ENCODE assay signal across 30 cellular contexts in genomic region chr20:20763652-20764051, GRCh38.
"Had no signal": no experiment of that assay in that cellular context is flagged by ENCODE, and none has a peak within 500 bp of the region (broad histone marks: within the 10 kb centered on the region; RNA-seq: fewer than 3 reads in every experiment).

No MANE protein-coding gene starts in this region.

- H3K36me3 Mint-ChIP-seq: mesothelial cell of epicardium; naive thymus-derived CD4-positive, alpha-beta T cell; natural killer cell treated with Interleukin-12 subunit alpha and Interleukin-12 subunit beta and Interleukin-15 and Interleukin-18, amount 100 ng/mL, for 72 hours; stimulated activated memory B cell treated with anti-CD40 and anti-IgM and Interleukin-4, amounts not matched to agents 10 μg/mL and 1 μg/mL and 100 μg/mL, for 72 hours had no signal

- H3K27ac Mint-ChIP-seq: mesothelial cell of epicardium; naive thymus-derived CD4-positive, alpha-beta T cell; natural killer cell treated with Interleukin-12 subunit alpha and Interleukin-12 subunit beta and Interleukin-15 and Interleukin-18, amount 100 ng/mL, for 72 hours; stimulated activated memory B cell treated with anti-CD40 and anti-IgM and Interleukin-4, amounts not matched to agents 10 μg/mL and 1 μg/mL and 100 μg/mL, for 72 hours; stimulated activated naive CD8-positive, alpha-beta T cell treated with anti-CD3 and anti-CD28 coated beads, Interleukin-15, amount 100 ng/mL, for 72 hours had no signal

- H3K27me3 ChIP-seq: left lung, pancreas, sigmoid colon, tibial nerve, upper lobe of left lung had no signal

- H3K27ac ChIP-seq: left lung, pancreas, prostate gland, sigmoid colon, spleen, tibial nerve had no signal

- H3K4me1 Mint-ChIP-seq: naive thymus-derived CD4-positive, alpha-beta T cell; stimulated activated memory B cell treated with anti-CD40 and anti-IgM and Interleukin-4, amounts not matched to agents 10 μg/mL and 1 μg/mL and 100 μg/mL, for 72 hours; stimulated activated naive CD8-positive, alpha-beta T cell treated with anti-CD3 and anti-CD28 coated beads, Interleukin-15, amount 100 ng/mL, for 72 hours had no signal

- H3K4me1 ChIP-seq: pancreas, sigmoid colon, tibial nerve had no signal

- H3K4me3 ChIP-seq: left lung, lung, mucosa of descending colon, pancreas, prostate gland, sigmoid colon, spleen, tibial nerve, upper lobe of left lung had no signal

- H3K9me3 ChIP-seq: left lung, mucosa of descending colon, pancreas, prostate gland, sigmoid colon, spleen, tibial nerve, upper lobe of left lung had no signal

- ATAC-seq: left cardiac atrium; left lung; mucosa of descending colon; naive thymus-derived CD4-positive, alpha-beta T cell; natural killer cell treated with Interleukin-12 subunit alpha and Interleukin-12 subunit beta and Interleukin-15 and Interleukin-18, amount 100 ng/mL, for 72 hours; pancreas; right cardiac atrium; stimulated activated memory B cell treated with anti-CD40 and anti-IgM and Interleukin-4, amounts not matched to agents 10 μg/mL and 1 μg/mL and 100 μg/mL, for 72 hours; stimulated activated naive CD8-positive, alpha-beta T cell treated with anti-CD3 and anti-CD28 coated beads, Interleukin-15, amount 100 ng/mL, for 72 hours had no signal

- H3K36me3 ChIP-seq: left lung, pancreas, prostate gland, sigmoid colon, spleen, tibial nerve, upper lobe of left lung had no signal

- DNase-seq: hippocampal formation; kidney glomerular epithelial cell; left cardiac atrium; left lung; mesendoderm; mucosa of descending colon; naive thymus-derived CD4-positive, alpha-beta T cell; pancreas; posterior cingulate gyrus; retina; right cardiac atrium; sigmoid colon; small intestine; spleen; stimulated activated CD4-positive, alpha-beta T cell treated with anti-CD3 and anti-CD28 coated beads, Interleukin-1b, Interleukin-23, amount 100 ng/mL, for 48 hours; stimulated activated CD4-positive, alpha-beta T cell treated with anti-CD3 and anti-CD28 coated beads, Interleukin-2, amount 100 ng/mL, for 48 hours; stimulated activated CD4-positive, alpha-beta T cell treated with anti-CD3 and anti-CD28 coated beads, Interleukin-4, amount 100 ng/mL, for 4 hours; stimulated activated CD8-positive, alpha-beta memory T cell treated with anti-CD3 and anti-CD28 coated beads, Interleukin-4, amount 100 ng/mL, for 48 hours; stimulated activated naive CD4-positive, alpha-beta T cell treated with Interleukin-2 at 50 U/mL for 16 hours; stimulated activated naive CD8-positive, alpha-beta T cell treated with anti-CD3 and anti-CD28 coated beads, Interleukin-15, amount 100 ng/mL, for 72 hours; substantia nigra; upper lobe of left lung had no signal

- FAIRE-seq: keratinocyte, pancreas, small intestine, urothelium cell line had no signal

- H3K4me3 Mint-ChIP-seq: mesothelial cell of epicardium; naive thymus-derived CD4-positive, alpha-beta T cell; natural killer cell treated with Interleukin-12 subunit alpha and Interleukin-12 subunit beta and Interleukin-15 and Interleukin-18, amount 100 ng/mL, for 72 hours; stimulated activated memory B cell treated with anti-CD40 and anti-IgM and Interleukin-4, amounts not matched to agents 10 μg/mL and 1 μg/mL and 100 μg/mL, for 72 hours; stimulated activated naive CD8-positive, alpha-beta T cell treated with anti-CD3 and anti-CD28 coated beads, Interleukin-15, amount 100 ng/mL, for 72 hours had no signal

- H3K27me3 Mint-ChIP-seq: stimulated activated naive CD8-positive, alpha-beta T cell treated with anti-CD3 and anti-CD28 coated beads, Interleukin-15, amount 100 ng/mL, for 72 hours had no signal

- H3K9me3 Mint-ChIP-seq: mesothelial cell of epicardium; naive thymus-derived CD4-positive, alpha-beta T cell; natural killer cell treated with Interleukin-12 subunit alpha and Interleukin-12 subunit beta and Interleukin-15 and Interleukin-18, amount 100 ng/mL, for 72 hours; stimulated activated memory B cell treated with anti-CD40 and anti-IgM and Interleukin-4, amounts not matched to agents 10 μg/mL and 1 μg/mL and 100 μg/mL, for 72 hours; stimulated activated naive CD8-positive, alpha-beta T cell treated with anti-CD3 and anti-CD28 coated beads, Interleukin-15, amount 100 ng/mL, for 72 hours had no signal
